Comparison of ENCODE assay signal across 15 cellular contexts in the genomic region with DNA sequence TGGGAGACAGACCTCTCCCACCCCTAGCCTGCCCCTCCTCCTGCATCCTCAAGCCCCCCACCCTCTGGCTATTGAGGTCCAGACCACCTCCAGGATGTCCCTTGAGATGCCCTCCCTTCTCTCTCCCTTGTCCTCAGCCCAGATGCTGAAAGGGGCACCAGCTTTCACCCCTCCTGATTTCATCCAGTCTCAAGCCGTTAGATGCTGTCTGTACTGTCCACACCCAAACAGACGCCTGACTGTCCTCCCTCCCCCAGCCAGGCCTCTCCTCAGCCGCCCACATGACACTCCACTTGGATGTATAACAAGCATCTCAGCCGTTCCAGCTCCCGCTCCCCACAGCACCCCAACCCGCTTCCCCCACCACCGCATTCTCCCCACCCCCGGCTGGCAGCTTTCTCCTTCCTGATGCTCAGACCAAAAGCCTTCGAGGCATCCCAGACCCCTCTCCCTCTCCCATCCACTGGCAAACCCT. TPM values are rescaled to one million over a fixed set of nuclear protein-coding genes. Genes with fewer than 3 reads are reported as not detected.
DNase-seq lines count a peak whose midpoint lies in the region; FAIRE-seq and TF ChIP-seq lines count a peak whose summit lies in the region.
"Had no signal": no experiment of that assay in that cellular context is flagged by ENCODE, and none has a peak within 500 bp of the region (broad histone marks: within the 10 kb centered on the region; RNA-seq: fewer than 3 reads in every experiment).

No MANE protein-coding gene starts in this region.

- H3K4me1 Mint-ChIP-seq in HFFc6 (ENCODE audit: low read depth) (peaks cover 75% of the 10 kb centered on the region), astrocyte (ENCODE audit: low read depth, unreplicated experiment) (peaks cover 27% of the 10 kb centered on the region)

- intact Hi-C loops in OCI-LY7 (cut with micrococcal nuclease; ENCODE audit: unreplicated experiment): no loop called here

- H2AFZ ChIP-seq in astrocyte (ENCODE audit: low read depth, low read length) (no peak overlapping the region), OCI-LY7 (ENCODE audit: low read length) (no peak overlapping the region)

- H3K4me1 ChIP-seq in astrocyte (ENCODE audit: insufficient read depth, low read length) (peaks cover 37% of the 10 kb centered on the region), OCI-LY7 (ENCODE audit: insufficient read depth, low read length, poor library complexity, severe bottlenecking) (peaks cover 25% of the 10 kb centered on the region), small intestine (ENCODE audit: control insufficient read depth in 2 of 2, insufficient read depth in 1 of 2, low read depth in 1 of 2, low read length in 1 of 2) (no peaks in the 10 kb centered on the region)

- H3K9ac ChIP-seq in astrocyte (ENCODE audit: low read length): peak overlapping the region; percentile 50

- H3K27ac Mint-ChIP-seq in HFFc6 (peak overlapping the region; percentile 92), astrocyte (ENCODE audit: unreplicated experiment) (no peak overlapping the region)
- H3K27ac Mint-ChIP-seq: CD4-positive, alpha-beta T cell had no signal

- H3K27ac ChIP-seq in astrocyte (ENCODE audit: low read depth, low read length) (peak overlapping the region; percentile 16), OCI-LY7 (ENCODE audit: low read depth, low read length, poor library complexity, severe bottlenecking) (no peak overlapping the region), small intestine (ENCODE audit: low read depth in 1 of 2, low read length in 1 of 2) (no peak overlapping the region)
- H3K27ac ChIP-seq: neutrophil had no signal

- H3K36me3 Mint-ChIP-seq in HFFc6 (ENCODE audit: low read depth) (no peaks in the 10 kb centered on the region), astrocyte (ENCODE audit: low read depth, unreplicated experiment) (no peaks in the 10 kb centered on the region)

- FAIRE-seq in astrocyte (lab: Jason Lieb, UNC) (no peak), small intestine (lab: Jason Lieb, UNC) (no peak), H54 (lab: Jason Lieb, UNC) (no peak)
- FAIRE-seq: TTC549 had no signal

- no TSS peak for BruUV-seq in OCI-LY7 (replicated peaks; lab: Mats Ljungman, UMichigan)

- CTCF ChIA-PET in OCI-LY7 (lab: Charles Lee; ENCODE audit: unreplicated experiment): no interaction called here

- H3K79me2 ChIP-seq in astrocyte (ENCODE audit: insufficient read depth, low read length): no peaks in the 10 kb centered on the region
- no peaks in the 10 kb centered on the region for H3K79me2 ChIP-seq in OCI-LY7 (ENCODE audit: insufficient read depth, low read depth, low read length)

- peak overlapping the region; percentile 68 for H3K4me3 Mint-ChIP-seq in HFFc6
- no peak overlapping the region for H3K4me3 Mint-ChIP-seq in astrocyte (ENCODE audit: unreplicated experiment)
- H3K4me3 Mint-ChIP-seq: CD4-positive, alpha-beta T cell had no signal

- TF ChIP-seq POLR2A in H54 (IDR thresholded peaks at IDR 0.05; ENCODE audit: low read depth, low read length): no peak

- DNase-seq in AG10803 (ENCODE audit: low read depth) (peak; percentile 63), HFFc6 (peak; percentile 78), astrocyte (ENCODE audit: low read depth) (no peak), midbrain (lab: John Stamatoyannopoulos, UW) (peak; percentile 9), OCI-LY7 (ENCODE audit: low spot score) (no peak), small intestine (no peak), amniotic stem cell (lab: John Stamatoyannopoulos, UW) (no peak), H54 (ENCODE audit: insufficient read length, low spot score) (no peak)
- DNase-seq: CD4-positive, alpha-beta T cell; central memory CD4-positive, alpha-beta T cell; GDM1; MG63 had no signal

- 48 to 66% (median 61%) methylated on average over 9 of the region's 9 CpGs for WGBS in small intestine, 3 donors

- H3K4me2 ChIP-seq in astrocyte (ENCODE audit: low read length): peak overlapping the region; percentile 39
- no peak overlapping the region for H3K4me2 ChIP-seq in OCI-LY7 (ENCODE audit: low read length)

- no peaks in the 10 kb centered on the region for H4K20me1 ChIP-seq in astrocyte (ENCODE audit: insufficient read depth, low read length)
- peaks cover 4% of the 10 kb centered on the region; the same call in 1 of the 2 replicates for H4K20me1 ChIP-seq in OCI-LY7 (ENCODE audit: insufficient read depth, low read length)

- POLR2A ChIA-PET in OCI-LY7 (lab: Charles Lee): no interaction called here

- TF ChIP-seq CTCF in AG10803 (conservative IDR thresholded peaks at IDR 0.05; ENCODE audit: low read length) (no peak), HFFc6 (IDR thresholded peaks at IDR 0.05) (no peak), astrocyte (IDR thresholded peaks at IDR 0.05; ENCODE audit: insufficient read depth, low read depth, low read length) (no peak), OCI-LY7 (conservative IDR thresholded peaks at IDR 0.05; ENCODE audit: low read length) (no peak)

- H3K9me3 ChIP-seq in astrocyte (ENCODE audit: insufficient read depth, low read depth, low read length) (no peaks in the 10 kb centered on the region), OCI-LY7 (ENCODE audit: low read length) (no peaks in the 10 kb centered on the region), small intestine (ENCODE audit: control insufficient read depth, low read depth) (no peaks in the 10 kb centered on the region)
- H3K9me3 ChIP-seq: MG63, neutrophil had no signal

- H3K4me3 ChIP-seq in AG10803 (ENCODE audit: low read length) (no peak overlapping the region), astrocyte (ENCODE audit: insufficient read depth, low read depth, low read length) (no peak overlapping the region), OCI-LY7 (ENCODE audit: low read depth, low read length, poor library complexity, severe bottlenecking) (no peak overlapping the region), small intestine (ENCODE audit: low read depth in 1 of 2, low read length in 2 of 2) (no peak overlapping the region)
- H3K4me3 ChIP-seq: MG63 had no signal

- no peaks in the 10 kb centered on the region for H3K27me3 ChIP-seq in astrocyte (ENCODE audit: insufficient read depth, low read length)
- no peaks in the 10 kb centered on the region for H3K27me3 ChIP-seq in small intestine (ENCODE audit: control insufficient read depth in 2 of 2, insufficient read depth in 2 of 2, low read length in 2 of 2)
- H3K27me3 ChIP-seq: MG63 had no signal

- H3K36me3 ChIP-seq in astrocyte (ENCODE audit: insufficient read depth, low read length): no peaks in the 10 kb centered on the region
- H3K36me3 ChIP-seq in OCI-LY7 (ENCODE audit: insufficient read depth, low read length): no peaks in the 10 kb centered on the region
- no peaks in the 10 kb centered on the region for H3K36me3 ChIP-seq in small intestine (ENCODE audit: control insufficient read depth in 2 of 2, insufficient read depth in 2 of 2, low read length in 2 of 2)
- H3K36me3 ChIP-seq: MG63, neutrophil had no signal

- no peaks in the 10 kb centered on the region for H3K9me2 ChIP-seq in OCI-LY7 (ENCODE audit: insufficient read depth, low read length)

- H3K27me3 Mint-ChIP-seq in HFFc6 (ENCODE audit: insufficient read depth) (peaks cover 5% of the 10 kb centered on the region), astrocyte (ENCODE audit: low read depth, unreplicated experiment) (peaks cover 23% of the 10 kb centered on the region)
- H3K27me3 Mint-ChIP-seq: CD4-positive, alpha-beta T cell had no signal

- H3K9me3 Mint-ChIP-seq in HFFc6: no peaks in the 10 kb centered on the region
- H3K9me3 Mint-ChIP-seq in astrocyte (ENCODE audit: unreplicated experiment): peaks cover 3% of the 10 kb centered on the region
- H3K9me3 Mint-ChIP-seq: CD4-positive, alpha-beta T cell had no signal

RNA-seq across cellular contexts. Expression of a gene that starts 25.0 kb away (rescaled TPM):
- total RNA-seq in HFFc6 (2021; fragmentation: NEBNext Ultra II Directional; extraction: Animal tissue kit (Norgen Biotek cat#: 25700)): under 1 TPM in 4 of 6 experiments, not detected in 2; 0.12 to 0.17 (median 0.14) TPM
- 0.43 and 0.60 TPM in 2 replicates for total RNA-seq in astrocyte
- total RNA-seq in OCI-LY7 (2014; rRNA removed; shearing (Covaris generic)): not detected in 2 replicates
- total RNA-seq in OCI-LY7 (2022): not detected in 2 replicates
- 1 to 10 TPM in 1 of 3 donors, under 1 TPM in 2; 0.54 to 2.7 (median 0.54) TPM for polyA plus RNA-seq in small intestine
- total RNA-seq: CD4-positive, alpha-beta T cell; RPMI7951 had no signal

RNA-seq across cellular contexts. Expression of a gene that starts 41.3 kb away (rescaled TPM):
- 100 to 1,000 TPM; 115 to 196 (median 129) TPM for total RNA-seq in HFFc6 (2021; fragmentation: NEBNext Ultra II Directional; extraction: Animal tissue kit (Norgen Biotek cat#: 25700))
- 26.7 and 36.3 TPM in 2 replicates for total RNA-seq in astrocyte
- 0.06 and 0.08 TPM in 2 replicates for total RNA-seq in OCI-LY7 (2014; rRNA removed; shearing (Covaris generic))
- total RNA-seq in OCI-LY7 (2022): 0.46 and 1.0 TPM in 2 replicates
- polyA plus RNA-seq in small intestine: 1 to 10 TPM in 1 of 3 donors, under 1 TPM in 2; 0.45 to 4.3 (median 0.81) TPM

Comparison
In these comparisons a context has a peak if more than half of its experiments do, and no peak if none do; other contexts are left out.
1. DNase-seq: peak in AG10803 (single experiment), HFFc6 (single experiment) and midbrain (single experiment); none in astrocyte (single experiment), OCI-LY7 (single experiment), small intestine (single experiment), amniotic stem cell (single experiment) and H54 (single experiment).
2. RNA of a gene that starts 41.3 kb away (total RNA-seq): 115 to 196 TPM in HFFc6 and 26.7 to 36.3 TPM in astrocyte; 0.06 to 1.0 TPM in OCI-LY7; every median in the first group is over 10 times any median in the second.